ENCODE assay signal across 26 cellular contexts in the genomic region with DNA sequence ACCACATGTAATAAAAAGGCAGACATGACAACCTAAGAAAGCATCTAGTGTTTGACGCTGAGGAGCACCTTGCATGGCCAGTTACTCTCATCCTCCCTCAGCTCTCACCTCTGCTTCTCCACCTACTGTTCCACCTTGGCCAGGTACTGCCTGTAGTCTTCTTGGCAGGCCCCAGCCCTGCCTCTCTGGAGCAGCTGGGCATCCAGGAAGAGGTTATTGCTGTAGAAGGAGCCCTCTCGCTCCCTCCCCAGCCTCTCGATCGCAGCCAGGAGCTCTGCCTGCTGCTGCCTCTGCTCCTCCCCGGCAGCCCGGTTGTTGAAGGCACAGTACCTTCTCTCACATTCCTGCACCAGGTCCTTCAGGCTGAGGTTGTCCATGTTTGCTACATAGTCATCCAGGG. TPM values are rescaled to one million over a fixed set of nuclear protein-coding genes. Genes with fewer than 3 reads are reported as not detected.
DNase-seq lines count a peak whose midpoint lies in the region; ATAC-seq, FAIRE-seq and TF ChIP-seq lines count a peak whose summit lies in the region.
"Had no signal": no experiment of that assay in that cellular context is flagged by ENCODE, and none has a peak within 500 bp of the region (broad histone marks: within the 10 kb centered on the region; RNA-seq: fewer than 3 reads in every experiment).

No MANE protein-coding gene starts in this region.

- H3K27ac ChIP-seq in naive thymus-derived CD4-positive, alpha-beta T cell (ENCODE audit: low read depth, low read length): peak overlapping the region; percentile 82
- H3K27ac ChIP-seq: SJSA1 had no signal

- H3K4me3 Mint-ChIP-seq in activated T-cell treated with anti-CD3 and anti-CD28 coated beads, Interleukin-2, amount 50 U/mL, for 4 hours: peak overlapping the region; percentile 42
- peak overlapping the region; percentile 89 for H3K4me3 Mint-ChIP-seq in activated T-helper 17 cell treated with anti-CD3 and anti-CD28 coated beads, Interleukin-2, amount 50 U/mL, for 72 hours
- H3K4me3 Mint-ChIP-seq in naive thymus-derived CD4-positive, alpha-beta T cell: peak overlapping the region; percentile 80 to 100 (median 93)
- no peak overlapping the region for H3K4me3 Mint-ChIP-seq in CD14-positive monocyte
- H3K4me3 Mint-ChIP-seq: dendritic cell treated with granulocyte-macrophage colony-stimulating factor and Interleukin-4, amounts not matched to agents 40 ng/mL and 50 ng/mL, for 4 days; memory B cell had no signal

- intact Hi-C loops in naive thymus-derived CD4-positive, alpha-beta T cell (cut with micrococcal nuclease): loop anchor here in 1 of 2 donors (1.0 kb wide), 1 partner anchor 10 kb away; the partner anchor contains the start of gene GIMAP5
- intact Hi-C loops in CD14-positive monocyte (cut with micrococcal nuclease): no loop called here

- ATAC-seq in activated T-cell treated with anti-CD3 and anti-CD28 coated beads, Interleukin-2, amount 50 U/mL, for 4 hours: no peak
- ATAC-seq in activated T-helper 17 cell treated with anti-CD3 and anti-CD28 coated beads, Interleukin-2, amount 50 U/mL, for 72 hours (replicated peaks): no peak
- ATAC-seq in naive thymus-derived CD4-positive, alpha-beta T cell: peak; percentile 51
- ATAC-seq in GM18519 (IDR thresholded peaks at IDR 0.05; ENCODE audit: low FRiP score, unreplicated experiment): no peak
- ATAC-seq: HepG2, right cardiac atrium had no signal

- FAIRE-seq in GM12892 (lab: Jason Lieb, UNC): peak; percentile 61
- FAIRE-seq: HepG2 had no signal

- peaks cover 28% of the 10 kb centered on the region for H3K36me3 Mint-ChIP-seq in activated T-cell treated with anti-CD3 and anti-CD28 coated beads, Interleukin-2, amount 50 U/mL, for 4 hours (ENCODE audit: insufficient read depth)
- H3K36me3 Mint-ChIP-seq in activated T-helper 17 cell treated with anti-CD3 and anti-CD28 coated beads, Interleukin-2, amount 50 U/mL, for 72 hours (ENCODE audit: low read depth): peaks cover 52% of the 10 kb centered on the region
- H3K36me3 Mint-ChIP-seq in naive thymus-derived CD4-positive, alpha-beta T cell: peaks cover 31 to 59% (median 45%) of the 10 kb centered on the region in 5 donors
- peaks cover 37 to 38% of the 10 kb centered on the region in 2 donors for H3K36me3 Mint-ChIP-seq in CD14-positive monocyte

- TF ChIP-seq POLR2A in GM12892 (IDR thresholded peaks at IDR 0.05; ENCODE audit: low read depth, low read length): no peak

- H3K4me3 ChIP-seq in naive thymus-derived CD4-positive, alpha-beta T cell (ENCODE audit: low read length): peak overlapping the region; percentile 30
- H3K4me3 ChIP-seq: SJSA1 had no signal

- no peaks in the 10 kb centered on the region for H3K9me3 ChIP-seq in naive thymus-derived CD4-positive, alpha-beta T cell (ENCODE audit: control insufficient read depth in 2 of 3, low read length in 3 of 3)
- H3K9me3 ChIP-seq: SJSA1 had no signal

- peaks cover 68 to 84% of the 10 kb centered on the region in 2 donors for H3K4me1 ChIP-seq in naive thymus-derived CD4-positive, alpha-beta T cell (ENCODE audit: control insufficient read depth in 2 of 2, insufficient read depth in 2 of 2, low read length in 2 of 2)
- H3K4me1 ChIP-seq: SJSA1 had no signal

- POLR2A ChIA-PET in naive thymus-derived CD4-positive, alpha-beta T cell (lab: Charles Lee): interaction anchor here (0.6 to 12.5 kb wide), 18 partner anchors 8 to 298 kb away, joined by 3 to 267 read pairs (median 29); partner anchors contain the start of genes GIMAP1, GIMAP2, GIMAP4 and GIMAP5

- H3K9me3 Mint-ChIP-seq in activated T-cell treated with anti-CD3 and anti-CD28 coated beads, Interleukin-2, amount 50 U/mL, for 4 hours: no peaks in the 10 kb centered on the region
- H3K9me3 Mint-ChIP-seq in activated T-helper 17 cell treated with anti-CD3 and anti-CD28 coated beads, Interleukin-2, amount 50 U/mL, for 72 hours: no peaks in the 10 kb centered on the region
- H3K9me3 Mint-ChIP-seq in naive thymus-derived CD4-positive, alpha-beta T cell: peaks cover 0 to 3% (median 0%) of the 10 kb centered on the region in 11 donors
- H3K9me3 Mint-ChIP-seq in CD14-positive monocyte: peaks cover 0 to 2% (median 0%) of the 10 kb centered on the region in 7 donors
- H3K9me3 Mint-ChIP-seq: dendritic cell treated with granulocyte-macrophage colony-stimulating factor and Interleukin-4, amounts not matched to agents 40 ng/mL and 50 ng/mL, for 4 days; memory B cell had no signal

- no peaks in the 10 kb centered on the region for H3K27me3 ChIP-seq in naive thymus-derived CD4-positive, alpha-beta T cell (ENCODE audit: control insufficient read depth in 2 of 2, insufficient read depth in 2 of 2, low read length in 2 of 2)
- H3K27me3 ChIP-seq: SJSA1 had no signal

- H3K27me3 Mint-ChIP-seq in activated T-cell treated with anti-CD3 and anti-CD28 coated beads, Interleukin-2, amount 50 U/mL, for 4 hours (ENCODE audit: low read depth): no peaks in the 10 kb centered on the region
- no peaks in the 10 kb centered on the region for H3K27me3 Mint-ChIP-seq in activated T-helper 17 cell treated with anti-CD3 and anti-CD28 coated beads, Interleukin-2, amount 50 U/mL, for 72 hours
- H3K27me3 Mint-ChIP-seq in naive thymus-derived CD4-positive, alpha-beta T cell: no peaks in the 10 kb centered on the region
- peaks cover 0 to 3% (median 1%) of the 10 kb centered on the region in 3 donors for H3K27me3 Mint-ChIP-seq in CD14-positive monocyte (ENCODE audit: low read depth in 3 of 3)

- H3K36me3 ChIP-seq in naive thymus-derived CD4-positive, alpha-beta T cell (ENCODE audit: control insufficient read depth in 2 of 3, insufficient read depth in 3 of 3, low read length in 3 of 3): peaks cover 6 to 36% (median 12%) of the 10 kb centered on the region in 3 experiments
- H3K36me3 ChIP-seq: SJSA1 had no signal

- H3K27ac Mint-ChIP-seq in activated T-helper 17 cell treated with anti-CD3 and anti-CD28 coated beads, Interleukin-2, amount 50 U/mL, for 72 hours: peak overlapping the region; percentile 91
- peak overlapping the region; percentile 86 to 97 (median 95) for H3K27ac Mint-ChIP-seq in naive thymus-derived CD4-positive, alpha-beta T cell
- peak overlapping the region in 1 of 7 donors; percentile 31 for H3K27ac Mint-ChIP-seq in CD14-positive monocyte
- H3K27ac Mint-ChIP-seq: dendritic cell treated with granulocyte-macrophage colony-stimulating factor and Interleukin-4, amounts not matched to agents 40 ng/mL and 50 ng/mL, for 4 days; memory B cell had no signal

- no peak for DNase-seq in activated T-cell treated with anti-CD3 and anti-CD28 coated beads, Interleukin-2, amount 50 U/mL, for 4 hours
- no peak for DNase-seq in activated T-cell treated with anti-CD3 and anti-CD28 coated beads, Interleukin-2, amount 50 U/mL, for 48 hours
- DNase-seq in GM12892 (ENCODE audit: insufficient read length): no peak
- DNase-seq in naive thymus-derived CD4-positive, alpha-beta T cell: peak in 2 of 9 donors; percentile 43 to 45
- no peak for DNase-seq in CD14-positive monocyte (ENCODE audit: low spot score)
- DNase-seq in NCI-H345 (lab: John Stamatoyannopoulos, UW): no peak
- DNase-seq: ACHN; Calu3; central memory CD4-positive, alpha-beta T cell; GOT3; hypothalamus; Kasumi-1; NCI-H1436; NCI-H774; posterior cingulate gyrus; right cardiac atrium; stimulated activated CD4-positive, alpha-beta T cell treated with anti-CD3 and anti-CD28 coated beads, Interleukin-2, amount 100 ng/mL, for 48 hours had no signal

- CTCF ChIA-PET in naive thymus-derived CD4-positive, alpha-beta T cell (lab: Charles Lee): interaction anchor here (1.2 to 2.0 kb wide), 2 partner anchors 31 to 297 kb away, joined by 5 to 7 read pairs; partner anchors contain the start of genes GIMAP1 and GIMAP8

- peaks cover 90% of the 10 kb centered on the region for H3K4me1 Mint-ChIP-seq in activated T-cell treated with anti-CD3 and anti-CD28 coated beads, Interleukin-2, amount 50 U/mL, for 4 hours (ENCODE audit: low read depth)
- peaks cover 60% of the 10 kb centered on the region for H3K4me1 Mint-ChIP-seq in activated T-helper 17 cell treated with anti-CD3 and anti-CD28 coated beads, Interleukin-2, amount 50 U/mL, for 72 hours
- peaks cover 50 to 99% (median 94%) of the 10 kb centered on the region in 7 donors for H3K4me1 Mint-ChIP-seq in naive thymus-derived CD4-positive, alpha-beta T cell
- peaks cover 30% of the 10 kb centered on the region for H3K4me1 Mint-ChIP-seq in CD14-positive monocyte
- H3K4me1 Mint-ChIP-seq: memory B cell had no signal

- no peak for TF ChIP-seq CTCF in CD14-positive monocyte (IDR thresholded peaks at IDR 0.05)

RNA-seq across cellular contexts. Expression of gene GIMAP5, which starts 9.7 kb away (rescaled TPM):
- total RNA-seq in activated T-cell treated with anti-CD3 and anti-CD28 coated beads, Interleukin-2, amount 50 U/mL, for 4 hours: 10 to 100 TPM; 44.1 to 52.2 (median 50.2) TPM
- 25.7 TPM for polyA plus RNA-seq in GM12892 (2012; ENCODE audit: missing spikeins)
- 100 to 1,000 TPM; 106 to 142 TPM for total RNA-seq in activated T-helper 17 cell treated with anti-CD3 and anti-CD28 coated beads, Interleukin-2, amount 50 U/mL, for 72 hours
- total RNA-seq in naive thymus-derived CD4-positive, alpha-beta T cell: 100 to 1,000 TPM in 3 of 5 experiments, 10 to 100 TPM in 2; 58.1 to 422 (median 214) TPM
- polyA plus RNA-seq in naive thymus-derived CD4-positive, alpha-beta T cell: 100 to 1,000 TPM; 570 to 819 TPM
- 10 to 100 TPM; 14.4 to 17.1 TPM for polyA plus RNA-seq in CD14-positive monocyte
- total RNA-seq: Calu3, fibroblast of lung, HepG2, RPMI7951, SJSA1 had no signal
- polyA plus RNA-seq: BJ, fibroblast of lung, HepG2 had no signal

RNA-seq across cellular contexts. Expression of gene GIMAP1, which starts 30.5 kb away (rescaled TPM):
- total RNA-seq in activated T-cell treated with anti-CD3 and anti-CD28 coated beads, Interleukin-2, amount 50 U/mL, for 4 hours: 1 to 10 TPM; 2.1 to 2.7 (median 2.1) TPM
- 1.3 TPM for polyA plus RNA-seq in GM12892 (2012; ENCODE audit: missing spikeins)
- 1 to 10 TPM; 5.1 to 5.6 TPM for total RNA-seq in activated T-helper 17 cell treated with anti-CD3 and anti-CD28 coated beads, Interleukin-2, amount 50 U/mL, for 72 hours
- 100 to 1,000 TPM in 2 of 5 experiments, 10 to 100 TPM in 3; 23.3 to 124 (median 32.6) TPM for total RNA-seq in naive thymus-derived CD4-positive, alpha-beta T cell
- 100 to 1,000 TPM in 1 of 2 donors, 10 to 100 TPM in 1; 75.4 to 104 TPM for polyA plus RNA-seq in naive thymus-derived CD4-positive, alpha-beta T cell
- polyA plus RNA-seq in CD14-positive monocyte: 10 to 100 TPM; 11.4 to 19.6 TPM
- total RNA-seq: Calu3, HepG2, RPMI7951, SJSA1 had no signal
- polyA plus RNA-seq: BJ, HepG2 had no signal

RNA-seq across cellular contexts. Expression of gene TMEM176B, which starts 53.2 kb away (rescaled TPM):
- under 1 TPM; 0.24 to 0.58 (median 0.33) TPM for total RNA-seq in activated T-cell treated with anti-CD3 and anti-CD28 coated beads, Interleukin-2, amount 50 U/mL, for 4 hours
- not detected for polyA plus RNA-seq in GM12892 (2012; ENCODE audit: missing spikeins)
- not detected for total RNA-seq in activated T-helper 17 cell treated with anti-CD3 and anti-CD28 coated beads, Interleukin-2, amount 50 U/mL, for 72 hours
- 1 to 10 TPM in 3 of 5 experiments, not detected in 2; 2.0 to 7.1 (median 2.8) TPM for total RNA-seq in naive thymus-derived CD4-positive, alpha-beta T cell
- under 1 TPM in 1 of 2 donors, not detected in 1; 0.53 TPM for polyA plus RNA-seq in naive thymus-derived CD4-positive, alpha-beta T cell
- polyA plus RNA-seq in CD14-positive monocyte: 1,000 to 10,000 TPM in 1 of 2 donors, 10 to 100 TPM in 1; 30.6 to 1,279 TPM
- total RNA-seq: HepG2, RPMI7951, SJSA1 had no signal
- polyA plus RNA-seq: BJ, HepG2 had no signal

RNA-seq across cellular contexts. Expression of gene TMEM176A, which starts 53.6 kb away (rescaled TPM):
- total RNA-seq in activated T-cell treated with anti-CD3 and anti-CD28 coated beads, Interleukin-2, amount 50 U/mL, for 4 hours: under 1 TPM; 0.20 to 0.24 (median 0.22) TPM
- not detected for polyA plus RNA-seq in GM12892 (2012; ENCODE audit: missing spikeins)
- under 1 TPM in 1 of 2 donors, not detected in 1; 0.45 TPM for total RNA-seq in activated T-helper 17 cell treated with anti-CD3 and anti-CD28 coated beads, Interleukin-2, amount 50 U/mL, for 72 hours
- total RNA-seq in naive thymus-derived CD4-positive, alpha-beta T cell: 1 to 10 TPM in 3 of 5 experiments, not detected in 2; 1.3 to 4.4 (median 1.8) TPM
- under 1 TPM; 0.35 to 0.38 TPM for polyA plus RNA-seq in naive thymus-derived CD4-positive, alpha-beta T cell
- polyA plus RNA-seq in CD14-positive monocyte: 100 to 1,000 TPM in 1 of 2 donors, 10 to 100 TPM in 1; 14.1 to 285 TPM
- total RNA-seq: HepG2, RPMI7951, SJSA1 had no signal
- polyA plus RNA-seq: BJ, HepG2 had no signal

Comparison
In these comparisons a context has a peak if more than half of its experiments do, and no peak if none do; other contexts are left out.
1. H3K4me3 Mint-ChIP-seq: peak in activated T-cell treated with anti-CD3 and anti-CD28 coated beads, Interleukin-2, amount 50 U/mL, for 4 hours (single experiment), activated T-helper 17 cell treated with anti-CD3 and anti-CD28 coated beads, Interleukin-2, amount 50 U/mL, for 72 hours (single experiment) and naive thymus-derived CD4-positive, alpha-beta T cell (10 of 10); none in CD14-positive monocyte (0 of 2).